17 cellular contexts compared by ENCODE assay signal in genomic region chr1:7120863-7121621, GRCh38.
DNase-seq lines count a peak whose midpoint lies in the region; ATAC-seq and TF ChIP-seq lines count a peak whose summit lies in the region.
"Had no signal": no experiment of that assay in that cellular context is flagged by ENCODE, and none has a peak within 500 bp of the region (broad histone marks: within the 10 kb centered on the region; RNA-seq: fewer than 3 reads in every experiment).

No MANE protein-coding gene starts in this region.

- H3K4me3 ChIP-seq in Karpas-422 (ENCODE audit: low read length) (no peak overlapping the region), brain microvascular endothelial cell (ENCODE audit: low read depth, low read length) (no peak overlapping the region), neuronal stem cell (ENCODE audit: low read length in 2 of 2) (no peak overlapping the region)
- H3K4me3 ChIP-seq: transverse colon had no signal

- no peak for ATAC-seq in activated CD8-positive, alpha-beta memory T cell treated with anti-CD3 and anti-CD28 coated beads, Interleukin-2, amount 10 ng/mL, durations not matched to agents 7 days and 5 days
- no peak for ATAC-seq in stimulated activated effector memory CD8-positive, alpha-beta T cell treated with anti-CD3 and anti-CD28 coated beads, Interleukin-12 subunit alpha, Interleukin-12 subunit beta, amount 100 ng/mL, for 72 hours
- ATAC-seq: activated naive CD8-positive, alpha-beta T cell treated with anti-CD3 and anti-CD28 coated beads, Interleukin-2, amount 50 U/mL, for 24 hours; naive thymus-derived CD8-positive, alpha-beta T cell had no signal

- in situ Hi-C loops in brain microvascular endothelial cell (cut with HindIII; ENCODE audit: low pct_ligation_motif_present, low sequenced_read_pairs): no loop called here

- peaks cover under 1% of the 10 kb centered on the region for H3K9me3 Mint-ChIP-seq in activated CD8-positive, alpha-beta memory T cell treated with anti-CD3 and anti-CD28 coated beads, Interleukin-2, amount 10 ng/mL, durations not matched to agents 7 days and 5 days (ENCODE audit: low read depth)
- peaks cover 1% of the 10 kb centered on the region for H3K9me3 Mint-ChIP-seq in stimulated activated effector memory CD8-positive, alpha-beta T cell treated with anti-CD3 and anti-CD28 coated beads, Interleukin-12 subunit alpha, Interleukin-12 subunit beta, amount 100 ng/mL, for 72 hours

- H4K8ac ChIP-seq in neuronal stem cell (ENCODE audit: low read depth, low read length): no peak overlapping the region

- no peak overlapping the region for H2BK12ac ChIP-seq in neuronal stem cell (ENCODE audit: low read length)

- CTCF ChIA-PET in activated CD8-positive, alpha-beta memory T cell treated with anti-CD3 and anti-CD28 coated beads, Interleukin-2, amount 10 ng/mL, durations not matched to agents 7 days and 5 days (lab: Charles Lee): no interaction called here

- no peak overlapping the region for H2BK5ac ChIP-seq in neuronal stem cell (ENCODE audit: low read length)

- peaks cover 4% of the 10 kb centered on the region for H4K20me1 ChIP-seq in Karpas-422 (ENCODE audit: insufficient read depth, low read depth, low read length)

- WGBS in neuronal stem cell (ENCODE audit: extremely low coverage in 2 of 2, insufficient read length in 2 of 2, insufficient replicate concordance in 1 of 2), 2 donors: no CpG with 5 or more reads among the region's 6 CpGs

- H2AK5ac ChIP-seq in neuronal stem cell (ENCODE audit: low read depth, low read length): no peak overlapping the region

- no peaks in the 10 kb centered on the region for H3K79me2 ChIP-seq in Karpas-422 (ENCODE audit: low read length)

- no peak overlapping the region for H3K27ac ChIP-seq in Karpas-422 (ENCODE audit: low read length)
- no peak overlapping the region for H3K27ac ChIP-seq in brain microvascular endothelial cell
- no peak overlapping the region for H3K27ac ChIP-seq in neuronal stem cell (replicated peaks; ENCODE audit: low read length)
- H3K27ac ChIP-seq: RWPE1, transverse colon had no signal

- H3K23ac ChIP-seq in neuronal stem cell (ENCODE audit: low read depth, low read length, poor library complexity): no peak overlapping the region

- H3K9me2 ChIP-seq in Karpas-422 (replicated peaks; ENCODE audit: insufficient read depth, low read length): no peaks in the 10 kb centered on the region

- H3K4me1 ChIP-seq in Karpas-422 (ENCODE audit: low read length): no peaks in the 10 kb centered on the region
- H3K4me1 ChIP-seq in neuronal stem cell (ENCODE audit: control insufficient read depth in 2 of 2, insufficient read depth in 1 of 2, low read depth in 1 of 2, low read length in 2 of 2): peaks cover 0 to 9% of the 10 kb centered on the region in 2 donors
- H3K4me1 ChIP-seq: transverse colon had no signal

- H3K4me1 Mint-ChIP-seq in activated CD8-positive, alpha-beta memory T cell treated with anti-CD3 and anti-CD28 coated beads, Interleukin-2, amount 10 ng/mL, durations not matched to agents 7 days and 5 days: no peaks in the 10 kb centered on the region
- H3K4me1 Mint-ChIP-seq in stimulated activated effector memory CD8-positive, alpha-beta T cell treated with anti-CD3 and anti-CD28 coated beads, Interleukin-12 subunit alpha, Interleukin-12 subunit beta, amount 100 ng/mL, for 72 hours: no peaks in the 10 kb centered on the region
- H3K4me1 Mint-ChIP-seq: activated naive CD8-positive, alpha-beta T cell treated with anti-CD3 and anti-CD28 coated beads, Interleukin-2, amount 50 U/mL, for 24 hours had no signal

- H2BK15ac ChIP-seq in neuronal stem cell (ENCODE audit: low read length): no peak overlapping the region

- TF ChIP-seq CTCF in brain microvascular endothelial cell (IDR thresholded peaks at IDR 0.05; ENCODE audit: low read depth, low read length, missing control alignments): peak; percentile 49

- no peak overlapping the region for H3K4ac ChIP-seq in neuronal stem cell (ENCODE audit: low read length)

- no peak overlapping the region for H3K4me3 Mint-ChIP-seq in activated CD8-positive, alpha-beta memory T cell treated with anti-CD3 and anti-CD28 coated beads, Interleukin-2, amount 10 ng/mL, durations not matched to agents 7 days and 5 days
- H3K4me3 Mint-ChIP-seq in stimulated activated effector memory CD8-positive, alpha-beta T cell treated with anti-CD3 and anti-CD28 coated beads, Interleukin-12 subunit alpha, Interleukin-12 subunit beta, amount 100 ng/mL, for 72 hours: no peak overlapping the region
- H3K4me3 Mint-ChIP-seq: activated naive CD8-positive, alpha-beta T cell treated with anti-CD3 and anti-CD28 coated beads, Interleukin-2, amount 50 U/mL, for 24 hours; naive thymus-derived CD8-positive, alpha-beta T cell had no signal

- no peak overlapping the region for H3K9ac ChIP-seq in Karpas-422 (ENCODE audit: low read length)
- no peak overlapping the region for H3K9ac ChIP-seq in neuronal stem cell (ENCODE audit: low read depth, low read length, poor library complexity)

- H3K4me2 ChIP-seq in Karpas-422 (ENCODE audit: low read depth, low read length, poor library complexity, severe bottlenecking) (no peak overlapping the region), neuronal stem cell (ENCODE audit: insufficient read depth, low read length, poor library complexity, severe bottlenecking) (no peak overlapping the region)

- no peaks in the 10 kb centered on the region for H3K79me1 ChIP-seq in neuronal stem cell (ENCODE audit: low read depth, low read length)

- DNase-seq in DMS 273 (lab: John Stamatoyannopoulos, UW; ENCODE audit: unreplicated experiment): peak; percentile 28
- DNase-seq in DMS 273 treated with DMSO at 0.1 percent for 48 hours (lab: John Stamatoyannopoulos, UW): no peak
- DNase-seq in Karpas-422: peak; percentile 82
- no peak for DNase-seq in brain microvascular endothelial cell
- DNase-seq in neuronal stem cell (ENCODE audit: low spot score): no peak
- no peak for DNase-seq in activated CD8-positive, alpha-beta memory T cell treated with anti-CD3 and anti-CD28 coated beads, Interleukin-2, amount 10 ng/mL, durations not matched to agents 7 days and 5 days
- DNase-seq in NCI-H69 (lab: John Stamatoyannopoulos, UW): no peak
- DNase-seq in stimulated activated effector memory CD8-positive, alpha-beta T cell treated with anti-CD3 and anti-CD28 coated beads, Interleukin-12 subunit alpha, Interleukin-12 subunit beta, amount 100 ng/mL, for 72 hours (ENCODE audit: low spot score in 2 of 2): no peak
- DNase-seq: 8988T; activated naive CD8-positive, alpha-beta T cell treated with anti-CD3 and anti-CD28 coated beads, Interleukin-2, amount 50 U/mL, for 24 hours; Calu3; KBM-7; kidney glomerular epithelial cell; naive thymus-derived CD8-positive, alpha-beta T cell; small intestine had no signal

- H3K36me3 ChIP-seq in Karpas-422 (ENCODE audit: insufficient read depth, low read length): no peaks in the 10 kb centered on the region
- H3K36me3 ChIP-seq in brain microvascular endothelial cell (replicated peaks): no peaks in the 10 kb centered on the region
- no peaks in the 10 kb centered on the region for H3K36me3 ChIP-seq in neuronal stem cell (replicated peaks in 1 of 2; ENCODE audit: control insufficient read depth in 2 of 2, insufficient read depth in 2 of 2, low read length in 2 of 2)
- H3K36me3 ChIP-seq: transverse colon had no signal

- no peak overlapping the region for H2AFZ ChIP-seq in Karpas-422 (ENCODE audit: low read length)
- no peak overlapping the region for H2AFZ ChIP-seq in neuronal stem cell (ENCODE audit: low read length)

- H4K91ac ChIP-seq in neuronal stem cell (ENCODE audit: low read depth, low read length, poor library complexity): no peak overlapping the region

- H3K14ac ChIP-seq in neuronal stem cell (ENCODE audit: low read length): peak overlapping the region; percentile 58

- H3K27me3 ChIP-seq in Karpas-422 (ENCODE audit: low read length) (no peaks in the 10 kb centered on the region), brain microvascular endothelial cell (replicated peaks) (no peaks in the 10 kb centered on the region), neuronal stem cell (ENCODE audit: control insufficient read depth in 3 of 3, insufficient read depth in 3 of 3, low read depth in 1 of 3, low read length in 3 of 3) (peaks cover 0 to 2% (median 0%) of the 10 kb centered on the region in 3 experiments)
- H3K27me3 ChIP-seq: transverse colon had no signal

- H2BK120ac ChIP-seq in neuronal stem cell (ENCODE audit: low read depth, low read length): no peak overlapping the region

- no peak overlapping the region for H3K27ac Mint-ChIP-seq in activated CD8-positive, alpha-beta memory T cell treated with anti-CD3 and anti-CD28 coated beads, Interleukin-2, amount 10 ng/mL, durations not matched to agents 7 days and 5 days
- H3K27ac Mint-ChIP-seq in stimulated activated effector memory CD8-positive, alpha-beta T cell treated with anti-CD3 and anti-CD28 coated beads, Interleukin-12 subunit alpha, Interleukin-12 subunit beta, amount 100 ng/mL, for 72 hours: no peak overlapping the region
- H3K27ac Mint-ChIP-seq: activated naive CD8-positive, alpha-beta T cell treated with anti-CD3 and anti-CD28 coated beads, Interleukin-2, amount 50 U/mL, for 24 hours; naive thymus-derived CD8-positive, alpha-beta T cell had no signal

- H3K27me3 Mint-ChIP-seq in activated CD8-positive, alpha-beta memory T cell treated with anti-CD3 and anti-CD28 coated beads, Interleukin-2, amount 10 ng/mL, durations not matched to agents 7 days and 5 days: no peaks in the 10 kb centered on the region
- H3K27me3 Mint-ChIP-seq: activated naive CD8-positive, alpha-beta T cell treated with anti-CD3 and anti-CD28 coated beads, Interleukin-2, amount 50 U/mL, for 24 hours had no signal

- no peaks in the 10 kb centered on the region for H3K36me3 Mint-ChIP-seq in activated CD8-positive, alpha-beta memory T cell treated with anti-CD3 and anti-CD28 coated beads, Interleukin-2, amount 10 ng/mL, durations not matched to agents 7 days and 5 days
- H3K36me3 Mint-ChIP-seq in stimulated activated effector memory CD8-positive, alpha-beta T cell treated with anti-CD3 and anti-CD28 coated beads, Interleukin-12 subunit alpha, Interleukin-12 subunit beta, amount 100 ng/mL, for 72 hours: no peaks in the 10 kb centered on the region

- H3K18ac ChIP-seq in neuronal stem cell (ENCODE audit: low read length): no peak overlapping the region

- H3K9me3 ChIP-seq in Karpas-422 (ENCODE audit: low read length) (no peaks in the 10 kb centered on the region), neuronal stem cell (replicated peaks in 1 of 2; ENCODE audit: control insufficient read depth in 2 of 2, insufficient read depth in 1 of 2, low read depth in 1 of 2, low read length in 2 of 2) (peaks cover 0 to 2% of the 10 kb centered on the region in 2 donors)
- H3K9me3 ChIP-seq: transverse colon had no signal

Comparison
In these comparisons a context has a peak if more than half of its experiments do, and no peak if none do; other contexts are left out.
1. DNase-seq: peak in DMS 273 (single experiment) and Karpas-422 (single experiment); none in DMS 273 treated with DMSO at 0.1 percent for 48 hours (single experiment), brain microvascular endothelial cell (single experiment), neuronal stem cell (single experiment), activated CD8-positive, alpha-beta memory T cell treated with anti-CD3 and anti-CD28 coated beads, Interleukin-2, amount 10 ng/mL, durations not matched to agents 7 days and 5 days (single experiment), NCI-H69 (single experiment) and stimulated activated effector memory CD8-positive, alpha-beta T cell treated with anti-CD3 and anti-CD28 coated beads, Interleukin-12 subunit alpha, Interleukin-12 subunit beta, amount 100 ng/mL, for 72 hours (0 of 2).